ENCODE assay signal across 29 cellular contexts in genomic region chr4:75018811-75019210, GRCh38.
"Had no signal": no experiment of that assay in that cellular context is flagged by ENCODE, and none has a peak within 500 bp of the region (broad histone marks: within the 10 kb centered on the region; RNA-seq: fewer than 3 reads in every experiment).

No MANE protein-coding gene starts in this region.

- H3K36me3 ChIP-seq: adrenal gland, esophagus muscularis mucosa, gastrocnemius medialis had no signal

- H3K27ac ChIP-seq: adrenal gland, body of pancreas, esophagus muscularis mucosa, foreskin keratinocyte, gastrocnemius medialis, heart right ventricle, hepatocyte had no signal

- DNase-seq: activated CD4-positive, alpha-beta memory T cell treated with anti-CD3 and anti-CD28 coated beads for 36 hours; activated CD4-positive, alpha-beta T cell treated with anti-CD3 and anti-CD28 coated beads for 36 hours; activated CD4-positive, alpha-beta T cell treated with anti-CD3 and anti-CD28 coated beads, Interleukin-2, amount 10 ng/mL, durations not matched to agents 24 days and 14 days; activated CD4-positive, CD25-positive, alpha-beta regulatory T cell; activated CD4-positive, CD25-positive, alpha-beta regulatory T cell treated with anti-CD3 and anti-CD28 coated beads, Interleukin-2, amount 50 U/mL, for 72 hours; activated CD8-positive, alpha-beta memory T cell treated with anti-CD3 and anti-CD28 coated beads, Interleukin-2, amount 10 ng/mL, durations not matched to agents 7 days and 5 days; activated CD8-positive, alpha-beta memory T cell treated with anti-CD3 and anti-CD28 coated beads, Interleukin-2, amount 50 U/mL, for 4 hours; activated CD8-positive, alpha-beta T cell treated with anti-CD3 and anti-CD28 coated beads, Interleukin-2, amount 10 ng/mL, durations not matched to agents 7 days and 5 days; activated effector memory CD4-positive, alpha-beta T cell treated with anti-CD3 and anti-CD28 coated beads, Interleukin-2, amount 50 U/mL, for 16 hours; activated naive CD4-positive, alpha-beta T cell treated with anti-CD3 and anti-CD28 coated beads for 36 hours; activated naive CD8-positive, alpha-beta T cell treated with anti-CD3 and anti-CD28 coated beads for 36 hours; activated naive CD8-positive, alpha-beta T cell treated with anti-CD3 and anti-CD28 coated beads, Interleukin-2, amount 50 U/mL, for 24 hours; activated T-cell treated with anti-CD3 and anti-CD28 coated beads, Interleukin-2, amount 50 U/mL, for 1 hour; activated T-cell treated with anti-CD3 and anti-CD28 coated beads, Interleukin-2, amount 50 U/mL, for 48 hours; adrenal gland; amygdala; aorta; body of pancreas; caudate nucleus; cortex of kidney; dermis blood vessel endothelial cell; effector CD4-positive, alpha-beta T cell; effector memory CD8-positive, alpha-beta T cell; erythroblast; foreskin keratinocyte; gastrocnemius medialis; heart right ventricle had no signal

- H3K27me3 ChIP-seq: adrenal gland, body of pancreas, esophagus muscularis mucosa, gastrocnemius medialis, heart right ventricle, hepatocyte had no signal

- H3K4me2 ChIP-seq: hepatocyte had no signal

- H3K4me1 ChIP-seq: adrenal gland, foreskin keratinocyte had no signal

- H2AFZ ChIP-seq: hepatocyte had no signal

- H3K9me3 ChIP-seq: adrenal gland, body of pancreas, esophagus muscularis mucosa, gastrocnemius medialis, heart right ventricle had no signal

- H3K4me3 ChIP-seq: adrenal gland, body of pancreas, esophagus muscularis mucosa, gastrocnemius medialis, heart right ventricle, hepatocyte had no signal
